Comparison of ENCODE assay signal across 8 cellular contexts in the genomic region with DNA sequence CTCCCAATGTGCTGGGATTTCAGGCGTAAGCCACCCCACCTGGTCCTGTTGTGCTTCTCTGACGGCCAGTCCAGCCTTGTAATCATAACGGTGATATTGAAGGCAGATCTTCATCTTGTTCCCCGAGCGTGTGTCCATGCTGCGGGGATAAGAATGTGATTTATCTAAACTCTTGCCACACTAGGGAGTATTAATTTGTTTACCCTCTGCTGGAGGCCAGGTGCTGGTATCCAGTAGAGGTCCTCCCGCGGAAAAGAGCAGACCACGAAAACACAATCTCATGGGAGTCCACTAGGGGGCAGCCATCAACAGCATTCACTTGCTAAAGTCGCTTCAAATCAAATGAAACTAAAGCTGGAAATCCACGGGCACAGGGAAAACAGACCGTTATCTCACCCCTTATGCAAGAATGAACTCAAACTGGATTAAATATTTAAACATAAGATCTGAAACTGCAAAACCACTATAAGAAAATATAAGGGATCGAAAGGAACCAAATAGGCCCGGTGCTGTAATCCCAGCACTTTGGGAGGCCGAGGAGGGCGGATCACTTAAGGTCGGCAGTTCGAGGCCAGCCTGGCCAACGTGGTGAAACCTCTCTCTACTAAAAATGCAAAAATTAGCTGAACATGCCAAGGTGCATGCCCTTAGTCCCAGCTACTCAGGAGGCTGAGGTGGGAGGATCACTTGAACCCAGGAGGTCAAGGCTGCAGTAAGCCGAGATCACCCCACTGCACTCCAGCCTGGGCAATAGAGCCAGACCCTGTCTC. TPM values are rescaled to one million over a fixed set of nuclear protein-coding genes. Genes with fewer than 3 reads are reported as not detected.
DNase-seq lines count a peak whose midpoint lies in the region; ATAC-seq lines count a peak whose summit lies in the region.

No MANE protein-coding gene starts in this region.

- H2BK12ac ChIP-seq in mesenchymal stem cell (ENCODE audit: low read length in 2 of 2), result no peak overlapping the region

- no peak overlapping the region for H3K4me2 ChIP-seq in mesenchymal stem cell (ENCODE audit: low read length, poor library complexity, severe bottlenecking)

- H3K9me3 ChIP-seq in mesenchymal stem cell (ENCODE audit: control insufficient read depth, low read length), result no peaks in the 10 kb centered on the region

- H2BK120ac ChIP-seq in mesenchymal stem cell (ENCODE audit: low read depth, low read length), result no peak overlapping the region

- H3K4ac ChIP-seq in mesenchymal stem cell (ENCODE audit: low read depth in 1 of 2, low read length in 2 of 2), result no peak overlapping the region

- H3K18ac ChIP-seq in mesenchymal stem cell (ENCODE audit: low read depth in 1 of 2, low read length in 2 of 2), result no peak overlapping the region

- H3K27ac Mint-ChIP-seq in effector memory CD8-positive, alpha-beta T cell, result peak overlapping the region; percentile 14 to 85

- H2AK5ac ChIP-seq in mesenchymal stem cell (ENCODE audit: low read length, severe bottlenecking), result no peak overlapping the region

- H3K27me3 ChIP-seq in mesenchymal stem cell (ENCODE audit: control insufficient read depth in 1 of 2, insufficient read depth in 1 of 2, low read length in 2 of 2), result peaks cover 0 to 10% of the 10 kb centered on the region in 2 experiments

- H3K23ac ChIP-seq in mesenchymal stem cell (ENCODE audit: low read length in 2 of 2), result no peak overlapping the region

- H3K27me3 Mint-ChIP-seq in effector memory CD8-positive, alpha-beta T cell, result peaks cover 0 to 16% of the 10 kb centered on the region in 2 donors

- H3K79me1 ChIP-seq in mesenchymal stem cell (replicated peaks; ENCODE audit: low read length, poor library complexity, severe bottlenecking), result no peaks in the 10 kb centered on the region

- H3K9me3 Mint-ChIP-seq in effector memory CD8-positive, alpha-beta T cell, result no peaks in the 10 kb centered on the region

- H3K4me1 Mint-ChIP-seq in effector memory CD8-positive, alpha-beta T cell (ENCODE audit: low read depth in 2 of 2), result peaks cover 6% of the 10 kb centered on the region in 2 donors

- no peak overlapping the region for H2BK5ac ChIP-seq in mesenchymal stem cell (ENCODE audit: low read depth, low read length, poor library complexity, severe bottlenecking)

- H3K4me3 Mint-ChIP-seq in effector memory CD8-positive, alpha-beta T cell, result peak overlapping the region in 1 of 2 donors; percentile 61

- no peak overlapping the region for H3K14ac ChIP-seq in mesenchymal stem cell (ENCODE audit: low read length in 2 of 2)

- no peak overlapping the region for H2BK15ac ChIP-seq in mesenchymal stem cell (ENCODE audit: low read depth, poor library complexity, severe bottlenecking)

- no peaks in the 10 kb centered on the region for H3K4me1 ChIP-seq in mesenchymal stem cell (ENCODE audit: control insufficient read depth, insufficient read depth, low read depth, low read length)

- H4K91ac ChIP-seq in mesenchymal stem cell (ENCODE audit: low read length), result no peak overlapping the region

- H3K4me3 ChIP-seq in mesenchymal stem cell (ENCODE audit: insufficient read depth in 1 of 2, low read depth in 1 of 2, low read length in 2 of 2), result peak overlapping the region in 1 of 2 experiments; percentile 66

- peak; percentile 81 for ATAC-seq in effector memory CD8-positive, alpha-beta T cell (replicated peaks)
- no peak for ATAC-seq in GM18498 (IDR thresholded peaks at IDR 0.05; ENCODE audit: unreplicated experiment)

- H3K36me3 ChIP-seq in mesenchymal stem cell (ENCODE audit: control insufficient read depth in 1 of 2, insufficient read depth in 2 of 2, low read depth in 1 of 2, low read length in 2 of 2), result no peaks in the 10 kb centered on the region

- H3K27ac ChIP-seq in mesenchymal stem cell (ENCODE audit: low read length, poor library complexity, severe bottlenecking), result no peak overlapping the region

- H4K8ac ChIP-seq in mesenchymal stem cell (ENCODE audit: low read length), result no peak overlapping the region

- H2AFZ ChIP-seq in mesenchymal stem cell (ENCODE audit: low read depth, low read length), result no peak overlapping the region

- no peaks in the 10 kb centered on the region for H3K36me3 Mint-ChIP-seq in effector memory CD8-positive, alpha-beta T cell (ENCODE audit: insufficient read depth)

- peak overlapping the region; percentile 83 for H3K9ac ChIP-seq in mesenchymal stem cell (ENCODE audit: low read length)

- 41% methylated on average over 20 of the region's 20 CpGs for WGBS in mesenchymal stem cell

- DNase-seq in CD1c-positive myeloid dendritic cell (ENCODE audit: extremely low spot score) (peak; percentile 82), HS-5 (ENCODE audit: low read depth) (peak; percentile 76), NOMO-1 treated with dmso at 0.1 percent for 144 hours (lab: John Stamatoyannopoulos, UW; ENCODE audit: unreplicated experiment) (peak; percentile 22), mesenchymal stem cell (peak; percentile 85)
- peak; percentile 51 to 57 for DNase-seq in activated CD8-positive, alpha-beta memory T cell treated with anti-CD3 and anti-CD28 coated beads for 4 hours (ENCODE audit: low read depth in 2 of 2)
- DNase-seq in effector memory CD8-positive, alpha-beta T cell, result peak; percentile 63 to 70 (median 66)
- peak; percentile 61 for DNase-seq in stimulated activated CD8-positive, alpha-beta memory T cell treated with anti-CD3 and anti-CD28 coated beads, Interleukin-15, amount 100 ng/mL, for 1 hour (ENCODE audit: low read depth)

RNA-seq across cellular contexts. Expression of gene RBBP6, which starts 22.3 kb away (rescaled TPM):
- 30.1 TPM for polyA plus RNA-seq in mesenchymal stem cell (2013, experiment 1 of 2)
- polyA plus RNA-seq in mesenchymal stem cell (2013, experiment 2 of 2), result 30.6 TPM

Comparison
In these comparisons a context has a peak if more than half of its experiments do, and no peak if none do; other contexts are left out.
1. DNase-seq: peak in every context shown above with its lines; median percentile 85 in mesenchymal stem cell; 82 in CD1c-positive myeloid dendritic cell; 76 in HS-5; 66 in effector memory CD8-positive, alpha-beta T cell; 61 in stimulated activated CD8-positive, alpha-beta memory T cell treated with anti-CD3 and anti-CD28 coated beads, Interleukin-15, amount 100 ng/mL, for 1 hour; 54 in activated CD8-positive, alpha-beta memory T cell treated with anti-CD3 and anti-CD28 coated beads for 4 hours; 22 in NOMO-1 treated with dmso at 0.1 percent for 144 hours.